In genomic region chr11:36688892-36689291, GRCh38 we compare ENCODE assay signal across 35 cellular contexts.
"Had no signal": no experiment of that assay in that cellular context is flagged by ENCODE, and none has a peak within 500 bp of the region (broad histone marks: within the 10 kb centered on the region; RNA-seq: fewer than 3 reads in every experiment).

No MANE protein-coding gene starts in this region.

- ATAC-seq: activated CD4-positive, alpha-beta T cell treated with anti-CD3 and anti-CD28 coated beads for 36 hours; activated CD8-positive, alpha-beta memory T cell treated with anti-CD3 and anti-CD28 coated beads, Interleukin-2, amount 10 ng/mL, durations not matched to agents 7 days and 5 days; activated CD8-positive, alpha-beta T cell treated with anti-CD3 and anti-CD28 coated beads, Interleukin-2, amount 10 ng/mL, durations not matched to agents 7 days and 5 days; activated naive CD8-positive, alpha-beta T cell treated with anti-CD3 and anti-CD28 coated beads, Interleukin-2, amount 50 U/mL, for 24 hours; body of pancreas; effector memory CD8-positive, alpha-beta T cell; foreskin keratinocyte; gastrocnemius medialis; heart left ventricle had no signal

- H3K4me1 Mint-ChIP-seq: activated CD8-positive, alpha-beta memory T cell treated with anti-CD3 and anti-CD28 coated beads, Interleukin-2, amount 10 ng/mL, durations not matched to agents 7 days and 5 days had no signal

- H3K27me3 ChIP-seq: adrenal gland, body of pancreas had no signal

- H3K4me3 ChIP-seq: adrenal gland, body of pancreas, esophagus muscularis mucosa, gastrocnemius medialis, heart left ventricle had no signal

- H3K4me3 Mint-ChIP-seq: activated CD4-positive, alpha-beta memory T cell treated with anti-CD3 and anti-CD28 coated beads for 36 hours; activated CD4-positive, alpha-beta T cell treated with anti-CD3 and anti-CD28 coated beads for 36 hours; activated CD4-positive, alpha-beta T cell treated with anti-CD3 and anti-CD28 coated beads, Interleukin-2, amount 10 ng/mL, durations not matched to agents 24 days and 14 days; activated CD8-positive, alpha-beta memory T cell treated with anti-CD3 and anti-CD28 coated beads, Interleukin-2, amount 10 ng/mL, durations not matched to agents 7 days and 5 days; activated CD8-positive, alpha-beta T cell treated with anti-CD3 and anti-CD28 coated beads, Interleukin-2, amount 10 ng/mL, durations not matched to agents 7 days and 5 days; activated naive CD4-positive, alpha-beta T cell treated with anti-CD3 and anti-CD28 coated beads for 36 hours; activated naive CD4-positive, alpha-beta T cell treated with anti-CD3 and anti-CD28 coated beads, Interleukin-2, amount 50 U/mL, for 24 hours; activated naive CD8-positive, alpha-beta T cell treated with anti-CD3 and anti-CD28 coated beads for 36 hours; activated naive CD8-positive, alpha-beta T cell treated with anti-CD3 and anti-CD28 coated beads, Interleukin-2, amount 50 U/mL, for 24 hours; activated T-helper 1 cell treated with anti-CD3 and anti-CD28 coated beads, Interleukin-12 subunit alpha, Interleukin-12 subunit beta, Interleukin-2, Interleukin-4 antibody, amounts not matched to agents 30 ng/mL and 10 ng/mL and 1 ng/mL, durations not matched to agents 14 hours and 24 hours and 36 hours; effector memory CD8-positive, alpha-beta T cell; T-helper 1 cell treated with Interleukin-12 subunit alpha and Interleukin-12 subunit beta and Interleukin-4 antibody, amounts not matched to agents 30 μg/mL and 1 μg/mL, for 36 hours; T-helper 2 cell treated with Interferon-gamma antibody and Interleukin-4, amounts not matched to agents 5 μg/mL and 100 μg/mL, for 36 hours had no signal

- H3K27ac Mint-ChIP-seq: activated CD4-positive, alpha-beta memory T cell treated with anti-CD3 and anti-CD28 coated beads for 36 hours; activated CD4-positive, alpha-beta T cell treated with anti-CD3 and anti-CD28 coated beads for 36 hours; activated CD4-positive, alpha-beta T cell treated with anti-CD3 and anti-CD28 coated beads, Interleukin-2, amount 10 ng/mL, durations not matched to agents 24 days and 14 days; activated CD8-positive, alpha-beta memory T cell treated with anti-CD3 and anti-CD28 coated beads, Interleukin-2, amount 10 ng/mL, durations not matched to agents 7 days and 5 days; activated CD8-positive, alpha-beta T cell treated with anti-CD3 and anti-CD28 coated beads, Interleukin-2, amount 10 ng/mL, durations not matched to agents 7 days and 5 days; activated naive CD4-positive, alpha-beta T cell treated with anti-CD3 and anti-CD28 coated beads for 36 hours; activated naive CD4-positive, alpha-beta T cell treated with anti-CD3 and anti-CD28 coated beads, Interleukin-2, amount 50 U/mL, for 24 hours; activated naive CD8-positive, alpha-beta T cell treated with anti-CD3 and anti-CD28 coated beads for 36 hours; activated naive CD8-positive, alpha-beta T cell treated with anti-CD3 and anti-CD28 coated beads, Interleukin-2, amount 50 U/mL, for 24 hours; activated T-helper 1 cell treated with anti-CD3 and anti-CD28 coated beads, Interleukin-12 subunit alpha, Interleukin-12 subunit beta, Interleukin-2, Interleukin-4 antibody, amounts not matched to agents 30 ng/mL and 10 ng/mL and 1 ng/mL, durations not matched to agents 14 hours and 24 hours and 36 hours; activated T-helper 2 cell treated with anti-CD3 and anti-CD28 coated beads, Interferon-gamma antibody, Interleukin-2, Interleukin-4, amounts not matched to agents 10 μg/mL and 5 μg/mL and 100 μg/mL, durations not matched to agents 14 hours and 24 hours and 36 hours; effector memory CD8-positive, alpha-beta T cell; T-helper 1 cell treated with Interleukin-12 subunit alpha and Interleukin-12 subunit beta and Interleukin-4 antibody, amounts not matched to agents 30 μg/mL and 1 μg/mL, for 36 hours; T-helper 2 cell treated with Interferon-gamma antibody and Interleukin-4, amounts not matched to agents 5 μg/mL and 100 μg/mL, for 36 hours had no signal

- H3K36me3 Mint-ChIP-seq: activated CD4-positive, alpha-beta memory T cell treated with anti-CD3 and anti-CD28 coated beads for 36 hours; activated CD8-positive, alpha-beta memory T cell treated with anti-CD3 and anti-CD28 coated beads, Interleukin-2, amount 10 ng/mL, durations not matched to agents 7 days and 5 days; activated naive CD4-positive, alpha-beta T cell treated with anti-CD3 and anti-CD28 coated beads, Interleukin-2, amount 50 U/mL, for 24 hours; activated naive CD8-positive, alpha-beta T cell treated with anti-CD3 and anti-CD28 coated beads for 36 hours had no signal

- DNase-seq: activated CD4-positive, alpha-beta memory T cell treated with anti-CD3 and anti-CD28 coated beads for 36 hours; activated CD4-positive, alpha-beta T cell treated with anti-CD3 and anti-CD28 coated beads for 36 hours; activated CD4-positive, alpha-beta T cell treated with anti-CD3 and anti-CD28 coated beads, Interleukin-2, amount 10 ng/mL, durations not matched to agents 24 days and 14 days; activated CD4-positive, CD25-positive, alpha-beta regulatory T cell; activated CD4-positive, CD25-positive, alpha-beta regulatory T cell treated with anti-CD3 and anti-CD28 coated beads, Interleukin-2, amount 50 U/mL, for 72 hours; activated CD8-positive, alpha-beta memory T cell treated with anti-CD3 and anti-CD28 coated beads, Interleukin-2, amount 10 ng/mL, durations not matched to agents 7 days and 5 days; activated CD8-positive, alpha-beta memory T cell treated with anti-CD3 and anti-CD28 coated beads, Interleukin-2, amount 50 U/mL, for 4 hours; activated CD8-positive, alpha-beta T cell treated with anti-CD3 and anti-CD28 coated beads, Interleukin-2, amount 10 ng/mL, durations not matched to agents 7 days and 5 days; activated effector memory CD4-positive, alpha-beta T cell treated with anti-CD3 and anti-CD28 coated beads, Interleukin-2, amount 50 U/mL, for 16 hours; activated naive CD4-positive, alpha-beta T cell treated with anti-CD3 and anti-CD28 coated beads for 36 hours; activated naive CD8-positive, alpha-beta T cell treated with anti-CD3 and anti-CD28 coated beads for 36 hours; activated naive CD8-positive, alpha-beta T cell treated with anti-CD3 and anti-CD28 coated beads, Interleukin-2, amount 50 U/mL, for 24 hours; activated T-cell treated with anti-CD3 and anti-CD28 coated beads, Interleukin-2, amount 50 U/mL, for 1 hour; activated T-cell treated with anti-CD3 and anti-CD28 coated beads, Interleukin-2, amount 50 U/mL, for 48 hours; adrenal gland; amygdala; aorta; body of pancreas; caudate nucleus; cortex of kidney; dermis blood vessel endothelial cell; effector CD4-positive, alpha-beta T cell; effector memory CD8-positive, alpha-beta T cell; erythroblast; foreskin keratinocyte; gastrocnemius medialis; glutamatergic neuron; heart left ventricle; T1000 had no signal

- H3K4me1 ChIP-seq: adrenal gland, esophagus muscularis mucosa, foreskin keratinocyte, gastrocnemius medialis, heart left ventricle had no signal

- H3K27ac ChIP-seq: adrenal gland, body of pancreas, esophagus muscularis mucosa, foreskin keratinocyte, gastrocnemius medialis, heart left ventricle had no signal

- H3K9me3 ChIP-seq: adrenal gland, body of pancreas, esophagus muscularis mucosa, gastrocnemius medialis, heart left ventricle had no signal

- H3K36me3 ChIP-seq: adrenal gland, esophagus muscularis mucosa, gastrocnemius medialis, heart left ventricle had no signal
